In the genomic region with DNA sequence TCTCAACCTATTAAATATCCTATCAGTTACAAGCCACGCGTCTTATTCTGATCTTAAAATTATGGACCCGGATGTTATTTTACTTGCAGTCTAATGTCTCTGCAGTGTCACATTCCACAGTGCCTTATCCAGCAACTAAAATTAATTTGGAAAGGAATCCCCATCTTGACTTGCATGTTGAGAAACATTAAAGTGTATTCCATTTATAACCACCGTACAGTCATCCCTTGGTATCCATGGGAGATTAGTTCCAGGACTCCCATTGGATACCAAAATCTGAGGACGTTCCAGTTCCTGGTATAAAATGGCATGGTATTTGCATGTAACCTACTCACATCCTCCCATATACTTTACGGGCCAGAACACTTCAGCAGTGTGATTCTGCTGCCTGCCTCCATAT, we compare ENCODE assay signal across 24 cellular contexts.
"Had no signal": no experiment of that assay in that cellular context is flagged by ENCODE, and none has a peak within 500 bp of the region (broad histone marks: within the 10 kb centered on the region; RNA-seq: fewer than 3 reads in every experiment).

No MANE protein-coding gene starts in this region.

- DNase-seq: activated CD4-positive, alpha-beta T cell treated with anti-CD3 and anti-CD28 coated beads for 48 hours; activated CD4-positive, alpha-beta T cell treated with anti-CD3 and anti-CD28 coated beads, Interleukin-2, amount 50 U/mL, for 4 hours; activated CD4-positive, CD25-positive, alpha-beta regulatory T cell treated with anti-CD3 and anti-CD28 coated beads, Interleukin-2, amount 50 U/mL, for 72 hours; activated CD8-positive, alpha-beta memory T cell treated with anti-CD3 and anti-CD28 coated beads, Interleukin-2, amount 50 U/mL, for 48 hours; activated CD8-positive, alpha-beta T cell treated with anti-CD3 and anti-CD28 coated beads, Interleukin-2, amount 10 ng/mL, durations not matched to agents 7 days and 5 days; activated naive CD4-positive, alpha-beta T cell treated with anti-CD3 and anti-CD28 coated beads, Interleukin-2, amount 50 U/mL, for 16 hours; activated naive CD8-positive, alpha-beta T cell treated with anti-CD3 and anti-CD28 coated beads, Interleukin-2, amount 10 ng/mL, durations not matched to agents 7 days and 5 days; activated T-cell treated with anti-CD3 and anti-CD28 coated beads, Interleukin-2, amount 50 U/mL, for 1 hour; adrenal gland; NCI-H1092; NCI-H1417; NCI-H1930; NCI-H2171 treated with DMSO at 0.1 percent for 48 hours; NCI-H345; NCI-H510A; NCI-H526 treated with DMSO at 0.1 percent for 48 hours; NCI-H82; SHP77 treated with DMSO at 0.1 percent for 48 hours; T-helper 17 cell; T-helper 9 cell had no signal

- H3K4me3 ChIP-seq: adrenal gland had no signal

- H3K27ac ChIP-seq: adrenal gland, KMS-11, RWPE1 had no signal

- H3K27me3 ChIP-seq: adrenal gland had no signal

- H3K9ac ChIP-seq: KMS-11 had no signal

- H3K4me2 ChIP-seq: KMS-11 had no signal

- ATAC-seq: activated CD8-positive, alpha-beta T cell treated with anti-CD3 and anti-CD28 coated beads, Interleukin-2, amount 10 ng/mL, durations not matched to agents 7 days and 5 days; HepG2; T-helper 17 cell; WTC11 had no signal

- H3K9me3 ChIP-seq: adrenal gland had no signal
